ENCODE assay signal across 25 cellular contexts in genomic region chr3:8573342-8573926, GRCh38.
A peak's percentile ranks its signal among the peaks of the same experiment; 100 is the strongest.
DNase-seq lines count a peak whose midpoint lies in the region; ATAC-seq and TF ChIP-seq lines count a peak whose summit lies in the region.
"Had no signal": no experiment of that assay in that cellular context is flagged by ENCODE, and none has a peak within 500 bp of the region (broad histone marks: within the 10 kb centered on the region; RNA-seq: fewer than 3 reads in every experiment).

No MANE protein-coding gene starts in this region.

- H2BK15ac ChIP-seq in mesenchymal stem cell (ENCODE audit: low read depth, poor library complexity, severe bottlenecking): no peak overlapping the region

- no peak overlapping the region for H2BK5ac ChIP-seq in mesenchymal stem cell (ENCODE audit: low read depth, low read length, poor library complexity, severe bottlenecking)

- H3K4me3 ChIP-seq in ascending aorta (no peak overlapping the region), fibroblast of mammary gland (ENCODE audit: control insufficient read depth, low read depth, low read length) (no peak overlapping the region), lower lobe of right lung (no peak overlapping the region), spleen (no peak overlapping the region), mesenchymal stem cell (ENCODE audit: insufficient read depth in 1 of 2, low read depth in 1 of 2, low read length in 2 of 2) (no peak overlapping the region), PC-9 (no peak overlapping the region)
- H3K4me3 ChIP-seq: suprapubic skin had no signal

- H3K27ac Mint-ChIP-seq in glutamatergic neuron (ENCODE audit: unreplicated experiment): no peak overlapping the region
- H3K27ac Mint-ChIP-seq: activated naive CD8-positive, alpha-beta T cell treated with anti-CD3 and anti-CD28 coated beads, Interleukin-2, amount 50 U/mL, for 24 hours; progenitor cell of endocrine pancreas; stimulated activated naive B cell treated with anti-CD40 and anti-IgM and Interleukin-4, amounts not matched to agents 10 μg/mL and 1 μg/mL and 100 μg/mL, for 72 hours had no signal

- H3K27ac ChIP-seq in ascending aorta: peak overlapping the region; percentile 72 to 74
- H3K27ac ChIP-seq in lower lobe of right lung: peak overlapping the region; percentile 32
- H3K27ac ChIP-seq in spleen: peak overlapping the region in 7 of 8 donors; percentile 6 to 79 (median 47)
- no peak overlapping the region for H3K27ac ChIP-seq in mesenchymal stem cell (ENCODE audit: low read length, poor library complexity, severe bottlenecking)
- no peak overlapping the region for H3K27ac ChIP-seq in PC-9
- H3K27ac ChIP-seq: suprapubic skin had no signal

- H2BK12ac ChIP-seq in mesenchymal stem cell (ENCODE audit: low read length in 2 of 2): no peak overlapping the region

- H3K27me3 Mint-ChIP-seq in glutamatergic neuron (ENCODE audit: unreplicated experiment): no peaks in the 10 kb centered on the region
- H3K27me3 Mint-ChIP-seq: activated naive CD8-positive, alpha-beta T cell treated with anti-CD3 and anti-CD28 coated beads, Interleukin-2, amount 50 U/mL, for 24 hours; progenitor cell of endocrine pancreas had no signal

- peaks cover 4% of the 10 kb centered on the region for H3K79me1 ChIP-seq in mesenchymal stem cell (replicated peaks; ENCODE audit: low read length, poor library complexity, severe bottlenecking)

- 61 to 75% (median 69%) methylated on average over 4 of the region's 4 CpGs for WGBS in spleen, 5 donors
- WGBS in mesenchymal stem cell: 94% methylated on average over 4 of the region's 4 CpGs

- no peak overlapping the region for H3K18ac ChIP-seq in mesenchymal stem cell (ENCODE audit: low read depth in 1 of 2, low read length in 2 of 2)

- no peaks in the 10 kb centered on the region for H3K27me3 ChIP-seq in ascending aorta
- H3K27me3 ChIP-seq in lower lobe of right lung (ENCODE audit: low read depth): no peaks in the 10 kb centered on the region
- H3K27me3 ChIP-seq in spleen (replicated peaks in 1 of 7): no peaks in the 10 kb centered on the region
- H3K27me3 ChIP-seq in mesenchymal stem cell (ENCODE audit: control insufficient read depth in 1 of 2, insufficient read depth in 1 of 2, low read length in 2 of 2): no peaks in the 10 kb centered on the region
- H3K27me3 ChIP-seq in PC-9 (ENCODE audit: insufficient read depth, low read depth): no peaks in the 10 kb centered on the region
- H3K27me3 ChIP-seq: suprapubic skin had no signal

- no peak overlapping the region for H4K8ac ChIP-seq in mesenchymal stem cell (ENCODE audit: low read length)

- no peaks in the 10 kb centered on the region for H3K9me2 ChIP-seq in PC-9 (ENCODE audit: insufficient read depth)

- no peaks in the 10 kb centered on the region for H3K9me3 Mint-ChIP-seq in glutamatergic neuron (ENCODE audit: unreplicated experiment)
- H3K9me3 Mint-ChIP-seq: activated naive CD8-positive, alpha-beta T cell treated with anti-CD3 and anti-CD28 coated beads, Interleukin-2, amount 50 U/mL, for 24 hours had no signal

- no peak overlapping the region for H3K23ac ChIP-seq in mesenchymal stem cell (ENCODE audit: low read length in 2 of 2)

- TF ChIP-seq CTCF in ascending aorta (IDR thresholded peaks at IDR 0.05): no peak
- no peak for TF ChIP-seq CTCF in fibroblast of mammary gland (conservative IDR thresholded peaks at IDR 0.05; ENCODE audit: control insufficient read depth, insufficient read depth, low read depth, low read length)
- TF ChIP-seq CTCF in lower lobe of right lung (IDR thresholded peaks at IDR 0.05): no peak
- TF ChIP-seq CTCF in spleen (IDR thresholded peaks at IDR 0.05 in 8 of 11, conservative IDR thresholded peaks at IDR 0.05 in 3 of 11): no peak
- TF ChIP-seq CTCF in glutamatergic neuron (IDR thresholded peaks at IDR 0.05; ENCODE audit: partially characterized antibody, unreplicated experiment): no peak
- no peak for TF ChIP-seq CTCF in PC-9 (conservative IDR thresholded peaks at IDR 0.05)

- DNase-seq in ascending aorta (ENCODE audit: low spot score in 2 of 2): peak in 1 of 2 donors; percentile 50
- peak; percentile 41 for DNase-seq in fibroblast of mammary gland (ENCODE audit: low read depth)
- DNase-seq in lower lobe of right lung: no peak
- no peak for DNase-seq in spleen
- no peak for DNase-seq in mesenchymal stem cell
- DNase-seq in HT-29 (ENCODE audit: low spot score): no peak
- DNase-seq in glutamatergic neuron: no peak
- DNase-seq in PC-9: no peak
- DNase-seq: activated naive CD4-positive, alpha-beta T cell; activated naive CD8-positive, alpha-beta T cell treated with anti-CD3 and anti-CD28 coated beads, Interleukin-2, amount 50 U/mL, for 24 hours; activated T-cell treated with anti-CD3 and anti-CD28 coated beads, Interleukin-2, amount 50 U/mL, for 48 hours; C1 segment of cervical spinal cord; central memory CD4-positive, alpha-beta T cell; DMS153; HCEC 1CT; NCI-H1092 treated with DMSO at 0.1 percent for 48 hours; NCI-H1694 treated with DMSO at 0.1 percent for 48 hours; NCI-H510A; NK-92 treated with Interleukin-12 subunit alpha and Interleukin-12 subunit beta, amount 100 ng/mL, for 24 hours; stimulated activated naive B cell treated with anti-CD40 and anti-IgM and Interleukin-4, amounts not matched to agents 10 μg/mL and 1 μg/mL and 100 μg/mL, for 72 hours; T-helper 2 cell had no signal

- no peaks in the 10 kb centered on the region for H3K9me3 ChIP-seq in ascending aorta
- H3K9me3 ChIP-seq in lower lobe of right lung: no peaks in the 10 kb centered on the region
- no peaks in the 10 kb centered on the region for H3K9me3 ChIP-seq in spleen
- no peaks in the 10 kb centered on the region for H3K9me3 ChIP-seq in mesenchymal stem cell (ENCODE audit: control insufficient read depth, low read length)
- H3K9me3 ChIP-seq in PC-9 (ENCODE audit: insufficient read depth, low read depth): no peaks in the 10 kb centered on the region
- H3K9me3 ChIP-seq: suprapubic skin had no signal

- H3K4me1 ChIP-seq in ascending aorta (peaks cover 14 to 46% of the 10 kb centered on the region in 2 donors), lower lobe of right lung (peaks cover 33% of the 10 kb centered on the region), spleen (peaks cover 0 to 42% (median 22%) of the 10 kb centered on the region in 6 donors), mesenchymal stem cell (ENCODE audit: control insufficient read depth, insufficient read depth, low read depth, low read length) (peaks cover 8% of the 10 kb centered on the region), PC-9 (replicated peaks; ENCODE audit: insufficient read depth) (peaks cover 17% of the 10 kb centered on the region)

- no peak overlapping the region for H3K4me3 Mint-ChIP-seq in glutamatergic neuron (ENCODE audit: unreplicated experiment)
- H3K4me3 Mint-ChIP-seq: activated naive CD8-positive, alpha-beta T cell treated with anti-CD3 and anti-CD28 coated beads, Interleukin-2, amount 50 U/mL, for 24 hours; stimulated activated naive B cell treated with anti-CD40 and anti-IgM and Interleukin-4, amounts not matched to agents 10 μg/mL and 1 μg/mL and 100 μg/mL, for 72 hours had no signal

- no peaks in the 10 kb centered on the region for H3K36me3 Mint-ChIP-seq in glutamatergic neuron (ENCODE audit: unreplicated experiment)
- H3K36me3 Mint-ChIP-seq: stimulated activated naive B cell treated with anti-CD40 and anti-IgM and Interleukin-4, amounts not matched to agents 10 μg/mL and 1 μg/mL and 100 μg/mL, for 72 hours had no signal

- no peaks in the 10 kb centered on the region for H3K4me1 Mint-ChIP-seq in glutamatergic neuron (ENCODE audit: low read depth, unreplicated experiment)

- CTCF ChIA-PET in PC-9 (lab: Charles Lee): no interaction called here

- no peak for TF ChIP-seq POLR2A in spleen (IDR thresholded peaks at IDR 0.05)

- H2AK5ac ChIP-seq in mesenchymal stem cell (ENCODE audit: low read length, severe bottlenecking): no peak overlapping the region

- no peak overlapping the region for H3K4me2 ChIP-seq in mesenchymal stem cell (ENCODE audit: low read length, poor library complexity, severe bottlenecking)
- no peak overlapping the region for H3K4me2 ChIP-seq in PC-9

- no peak overlapping the region for H2AFZ ChIP-seq in mesenchymal stem cell (ENCODE audit: low read depth, low read length)
- no peak overlapping the region for H2AFZ ChIP-seq in PC-9

- H3K9ac ChIP-seq in mesenchymal stem cell (ENCODE audit: low read length): no peak overlapping the region

- no peaks in the 10 kb centered on the region for H3F3A ChIP-seq in PC-9 (ENCODE audit: insufficient read depth, low read depth)

- H3K36me3 ChIP-seq in ascending aorta (peaks cover 36 to 89% of the 10 kb centered on the region in 2 donors), lower lobe of right lung (peaks cover 22% of the 10 kb centered on the region), spleen (peaks cover 0 to 31% (median 3%) of the 10 kb centered on the region in 6 donors), mesenchymal stem cell (ENCODE audit: control insufficient read depth in 1 of 2, insufficient read depth in 2 of 2, low read depth in 1 of 2, low read length in 2 of 2) (peaks cover 38 to 44% of the 10 kb centered on the region in 2 experiments), PC-9 (ENCODE audit: low read depth) (no peaks in the 10 kb centered on the region)

- no peak for ATAC-seq in lower lobe of right lung
- ATAC-seq: activated naive CD8-positive, alpha-beta T cell treated with anti-CD3 and anti-CD28 coated beads, Interleukin-2, amount 50 U/mL, for 24 hours; esophagus mucosa; SK-N-SH treated with all-trans-retinoic acid at 6 μM for 48 hours; stimulated activated naive B cell treated with anti-CD40 and anti-IgM and Interleukin-4, amounts not matched to agents 10 μg/mL and 1 μg/mL and 100 μg/mL, for 72 hours had no signal

- POLR2A ChIA-PET in PC-9 (lab: Charles Lee; ENCODE audit: unreplicated experiment): interaction anchor here (0.5 kb wide), 1 partner anchor 9 kb away, joined by 6 read pairs; no protein-coding TSS in a partner anchor

- H3K79me2 ChIP-seq in PC-9 (ENCODE audit: low read depth): no peaks in the 10 kb centered on the region

- no TSS peak for BruUV-seq in PC-9 (replicated peaks; lab: Mats Ljungman, UMichigan)

- no peak overlapping the region for H3K14ac ChIP-seq in mesenchymal stem cell (ENCODE audit: low read length in 2 of 2)

- no peak overlapping the region for H4K91ac ChIP-seq in mesenchymal stem cell (ENCODE audit: low read length)

- no peaks in the 10 kb centered on the region for H4K20me1 ChIP-seq in PC-9 (ENCODE audit: insufficient read depth)

- H2BK120ac ChIP-seq in mesenchymal stem cell (ENCODE audit: low read depth, low read length): no peak overlapping the region

- intact Hi-C loops in ascending aorta (cut with DNase I) (no loop called here), lower lobe of right lung (cut with DNase I) (no loop called here), spleen (cut with DNase I; ENCODE audit: low total_unique reads) (no loop called here), PC-9 (cut with micrococcal nuclease; ENCODE audit: unreplicated experiment) (no loop called here)

- H3K4ac ChIP-seq in mesenchymal stem cell (ENCODE audit: low read depth in 1 of 2, low read length in 2 of 2): no peak overlapping the region

Comparison
In these comparisons a context has a peak if more than half of its experiments do, and no peak if none do; other contexts are left out.
1. H3K27ac ChIP-seq: peak in ascending aorta (2 of 2), lower lobe of right lung (single experiment) and spleen (7 of 8); none in mesenchymal stem cell (single experiment) and PC-9 (single experiment).